Comparison of ENCODE assay signal across 8 cellular contexts in genomic region chr1:207885129-207886032, GRCh38. TPM values are rescaled to one million over a fixed set of nuclear protein-coding genes. Genes with fewer than 3 reads are reported as not detected.
A peak's percentile ranks its signal among the peaks of the same experiment; 100 is the strongest.
DNase-seq lines count a peak whose midpoint lies in the region; ATAC-seq, FAIRE-seq and TF ChIP-seq lines count a peak whose summit lies in the region.

No MANE protein-coding gene starts in this region.

- intact Hi-C loops in pancreas (cut with DNase I) (loop anchor here in 2 of 3 donors (5.0 kb wide), 1 partner anchor 77 kb away; no protein-coding TSS in a partner anchor), vagina (cut with DNase I) (loop anchor here (5.0 to 10.0 kb wide), 2 partner anchors 77 to 349 kb away; no protein-coding TSS in a partner anchor)

- H3K36me3 ChIP-seq in MG63 (no peaks in the 10 kb centered on the region), pancreas (no peaks in the 10 kb centered on the region), vagina (no peaks in the 10 kb centered on the region)

- H3K36me3 Mint-ChIP-seq in activated naive CD4-positive, alpha-beta T cell treated with anti-CD3 and anti-CD28 coated beads, Interleukin-2, amount 10 ng/mL, durations not matched to agents 7 days and 5 days, result no peaks in the 10 kb centered on the region

- TF ChIP-seq CTCF in pancreas (IDR thresholded peaks at IDR 0.05) (peak; percentile 94), vagina (IDR thresholded peaks at IDR 0.05) (peak; percentile 83 to 98 (median 93))

- no peak for FAIRE-seq in pancreas (lab: Jason Lieb, UNC)

- no peak for TF ChIP-seq POLR2A in vagina (IDR thresholded peaks at IDR 0.05)

- WGBS in pancreas, 2 donors, result 28 to 31% methylated on average over 9 of the region's 9 CpGs

- H3K4me3 ChIP-seq in MG63 (no peak overlapping the region), pancreas (no peak overlapping the region), vagina (no peak overlapping the region)

- CTCF ChIA-PET in activated naive CD4-positive, alpha-beta T cell treated with anti-CD3 and anti-CD28 coated beads, Interleukin-2, amount 10 ng/mL, durations not matched to agents 7 days and 5 days (lab: Charles Lee), result interaction anchor here (0.6 to 8.4 kb wide), 45 partner anchors 8 to 359 kb away, joined by 3 to 215 read pairs (median 6); partner anchors contain the start of gene PLXNA2

- H3K27ac Mint-ChIP-seq in activated naive CD4-positive, alpha-beta T cell treated with anti-CD3 and anti-CD28 coated beads, Interleukin-2, amount 10 ng/mL, durations not matched to agents 7 days and 5 days, result peak overlapping the region; percentile 96

- H3K27me3 ChIP-seq in MG63, result peaks cover 9% of the 10 kb centered on the region
- H3K27me3 ChIP-seq in pancreas, result no peaks in the 10 kb centered on the region
- H3K27me3 ChIP-seq in vagina, result no peaks in the 10 kb centered on the region

- H3K4me1 ChIP-seq in pancreas (peaks cover 0 to 11% (median 6%) of the 10 kb centered on the region in 3 donors), vagina (peaks cover 58% of the 10 kb centered on the region)

- H3K27me3 Mint-ChIP-seq in activated naive CD4-positive, alpha-beta T cell treated with anti-CD3 and anti-CD28 coated beads, Interleukin-2, amount 10 ng/mL, durations not matched to agents 7 days and 5 days, result peaks cover 22% of the 10 kb centered on the region

- no peak overlapping the region for H3K4me3 Mint-ChIP-seq in activated naive CD4-positive, alpha-beta T cell treated with anti-CD3 and anti-CD28 coated beads, Interleukin-2, amount 10 ng/mL, durations not matched to agents 7 days and 5 days

- H3K4me1 Mint-ChIP-seq in activated naive CD4-positive, alpha-beta T cell treated with anti-CD3 and anti-CD28 coated beads, Interleukin-2, amount 10 ng/mL, durations not matched to agents 7 days and 5 days, result peaks cover 44% of the 10 kb centered on the region

- ATAC-seq in GM21786 (IDR thresholded peaks at IDR 0.05; ENCODE audit: unreplicated experiment) (peak; percentile 50), pancreas (peak; percentile 95 to 98 (median 96))

- H3K9me3 Mint-ChIP-seq in activated naive CD4-positive, alpha-beta T cell treated with anti-CD3 and anti-CD28 coated beads, Interleukin-2, amount 10 ng/mL, durations not matched to agents 7 days and 5 days, result no peaks in the 10 kb centered on the region

- H3K9me3 ChIP-seq in MG63 (no peaks in the 10 kb centered on the region), pancreas (no peaks in the 10 kb centered on the region), vagina (no peaks in the 10 kb centered on the region)

- peak; percentile 93 for DNase-seq in DMS153 treated with DMSO at 0.1 percent for 48 hours (lab: John Stamatoyannopoulos, UW; ENCODE audit: unreplicated experiment)
- peak; percentile 73 for DNase-seq in MG63
- DNase-seq in SK-N-DZ (ENCODE audit: low spot score), result peak; percentile 67
- DNase-seq in activated naive CD4-positive, alpha-beta T cell treated with anti-CD3 and anti-CD28 coated beads, Interleukin-2, amount 10 ng/mL, durations not matched to agents 7 days and 5 days, result peak; percentile 81
- DNase-seq in glomerular endothelial cell (ENCODE audit: extremely low read depth, low read depth, low spot score), result peak; percentile 88
- DNase-seq in pancreas, result peak; percentile 68 to 88 (median 82)
- DNase-seq in vagina (ENCODE audit: extremely low spot score in 2 of 2), result peak in 1 of 2 donors; percentile 86

- no peak overlapping the region for H3K27ac ChIP-seq in pancreas
- peak overlapping the region; percentile 85 for H3K27ac ChIP-seq in vagina

RNA-seq across cellular contexts. Expression of gene CD34, which starts 25.5 kb away (rescaled TPM):
- 0.53 TPM in 1 of 2 replicates, not detected in the other for total RNA-seq in MG63 (2014; rRNA removed; shearing (Covaris generic); ENCODE audit: low replicate concordance)
- not detected in 2 replicates for polyA plus RNA-seq in SK-N-DZ (2014; cell fraction: cytosol; rRNA removed)
- 0.01 TPM in 1 of 2 replicates, not detected in the other for polyA plus RNA-seq in SK-N-DZ (2014; cell fraction: nucleus; rRNA removed)
- 54.0 and 307 TPM in 2 replicates for total RNA-seq in glomerular endothelial cell
- total RNA-seq in pancreas, result 10 to 100 TPM in 1 of 6 donors, 1 to 10 TPM in 5; 5.2 to 11.9 (median 8.1) TPM
- 10 to 100 TPM in 1 of 2 donors, 1 to 10 TPM in 1; 5.9 to 11.6 TPM for polyA plus RNA-seq in pancreas
- 57.5 TPM for total RNA-seq in vagina
